In genomic region chr11:13321431-13321830, GRCh38 we compare ENCODE assay signal across 16 cellular contexts.
"Had no signal": no experiment of that assay in that cellular context is flagged by ENCODE, and none has a peak within 500 bp of the region (broad histone marks: within the 10 kb centered on the region; RNA-seq: fewer than 3 reads in every experiment).

No MANE protein-coding gene starts in this region.

- H3K36me3 ChIP-seq: colonic mucosa had no signal

- H3K4me3 ChIP-seq: colonic mucosa, hepatocyte, mucosa of descending colon had no signal

- H3K27ac Mint-ChIP-seq: type B pancreatic cell had no signal

- H3K9me3 ChIP-seq: colonic mucosa, mucosa of descending colon had no signal

- H3K4me3 Mint-ChIP-seq: naive thymus-derived CD8-positive, alpha-beta T cell; type B pancreatic cell had no signal

- ATAC-seq: esophagus mucosa; left lobe of liver; mucosa of descending colon; naive thymus-derived CD8-positive, alpha-beta T cell had no signal

- H3K9me3 Mint-ChIP-seq: naive thymus-derived CD8-positive, alpha-beta T cell; type B pancreatic cell had no signal

- H3K27me3 Mint-ChIP-seq: naive thymus-derived CD8-positive, alpha-beta T cell; type B pancreatic cell had no signal

- H3K4me1 ChIP-seq: colonic mucosa had no signal

- DNase-seq: activated CD4-positive, alpha-beta T cell treated with anti-CD3 and anti-CD28 coated beads for 4 hours; activated CD8-positive, alpha-beta memory T cell treated with anti-CD3 and anti-CD28 coated beads for 24 hours; activated naive CD4-positive, alpha-beta T cell treated with anti-CD3 and anti-CD28 coated beads, Interleukin-2, amount 50 U/mL, for 16 hours; amniotic stem cell; colonic mucosa; mucosa of descending colon; naive thymus-derived CD8-positive, alpha-beta T cell; nucleus accumbens; posterior cingulate gyrus; retina; stimulated activated naive CD4-positive, alpha-beta T cell; T-helper 2 cell had no signal

- H3K36me3 Mint-ChIP-seq: type B pancreatic cell had no signal

- H3K27me3 ChIP-seq: colonic mucosa, hepatocyte had no signal

- H3K27ac ChIP-seq: colonic mucosa, hepatocyte had no signal
